ENCODE assay signal across 1 cellular context in genomic region chr14:105092912-105093425, GRCh38.
TF ChIP-seq lines count a peak whose summit lies in the region.

No MANE protein-coding gene starts in this region.

TF ChIP-seq in SK-N-SH treated with all-trans-retinoic acid at 6 μM for 48 hours, 23 proteins besides CTCF, POLR2A, EP300 and RAD21 (continued from another document):
- TF ChIP-seq ZNF70 (CRISPR knock-in tag; IDR thresholded peaks at IDR 0.05) = no peak
